ENCODE assay signal across 1 cellular context in genomic region chr20:2875690-2876203, GRCh38.
TF ChIP-seq lines count a peak whose summit lies in the region.

No MANE protein-coding gene starts in this region.

TF ChIP-seq in neural cell, 6 proteins besides CTCF, POLR2A, EP300 and RAD21:
- no peak for TF ChIP-seq SMC3 (conservative IDR thresholded peaks at IDR 0.05; ENCODE audit: poor library complexity)
- TF ChIP-seq EZH2 (IDR thresholded peaks at IDR 0.05; ENCODE audit: borderline replicate concordance, insufficient read depth, low read length, poor library complexity, severe bottlenecking) = no peak
- no peak for TF ChIP-seq MXI1 (conservative IDR thresholded peaks at IDR 0.05; ENCODE audit: poor library complexity, severe bottlenecking)
- no peak for TF ChIP-seq POLR2AphosphoS5 (IDR thresholded peaks at IDR 0.05)
- TF ChIP-seq REST (IDR thresholded peaks at IDR 0.05; ENCODE audit: borderline replicate concordance) = no peak
- no peak for TF ChIP-seq TAF1 (IDR thresholded peaks at IDR 0.05; ENCODE audit: low read depth)
